ENCODE assay signal across 26 cellular contexts in genomic region chrX:97050413-97050812, GRCh38.
"Had no signal": no experiment of that assay in that cellular context is flagged by ENCODE, and none has a peak within 500 bp of the region (broad histone marks: within the 10 kb centered on the region; RNA-seq: fewer than 3 reads in every experiment).

No MANE protein-coding gene starts in this region.

- H3K4me3 ChIP-seq: breast epithelium, heart left ventricle, spleen, transverse colon had no signal

- H3K9ac ChIP-seq: parathyroid adenoma had no signal

- H3K4me1 ChIP-seq: breast epithelium, heart left ventricle, spleen, transverse colon had no signal

- H3K36me3 ChIP-seq: breast epithelium, heart left ventricle, spleen, transverse colon had no signal

- DNase-seq: activated CD4-positive, alpha-beta memory T cell treated with anti-CD3 and anti-CD28 coated beads for 36 hours; activated CD4-positive, alpha-beta T cell treated with anti-CD3 and anti-CD28 coated beads, Interleukin-2, amount 10 ng/mL, durations not matched to agents 24 days and 14 days; activated CD4-positive, CD25-positive, alpha-beta regulatory T cell treated with anti-CD3 and anti-CD28 coated beads, Interleukin-2, amount 50 U/mL, for 72 hours; activated CD8-positive, alpha-beta memory T cell treated with anti-CD3 and anti-CD28 coated beads, Interleukin-2, amount 50 U/mL, for 4 hours; activated gamma-delta T cell; activated naive CD4-positive, alpha-beta T cell treated with anti-CD3 and anti-CD28 coated beads, Interleukin-2, amount 10 ng/mL, durations not matched to agents 7 days and 5 days; activated naive CD8-positive, alpha-beta T cell treated with anti-CD3 and anti-CD28 coated beads, Interleukin-2, amount 10 ng/mL, durations not matched to agents 7 days and 5 days; activated T-cell treated with anti-CD3 and anti-CD28 coated beads, Interleukin-2, amount 50 U/mL, for 1 hour; central memory CD4-positive, alpha-beta T cell; foreskin fibroblast; heart left ventricle; hypothalamus; immature natural killer cell; kidney; left colon; mammary epithelial cell; naive thymus-derived CD4-positive, alpha-beta T cell; nucleus accumbens; right cardiac atrium; spleen; stimulated activated naive CD4-positive, alpha-beta T cell; T-helper 2 cell; transverse colon had no signal

- H3K27me3 ChIP-seq: breast epithelium, heart left ventricle, spleen, transverse colon had no signal

- ATAC-seq: heart left ventricle; left colon; naive thymus-derived CD4-positive, alpha-beta T cell; right cardiac atrium had no signal

- H3K79me2 ChIP-seq: parathyroid adenoma had no signal

- H3K9me3 ChIP-seq: breast epithelium, heart left ventricle, spleen, transverse colon had no signal

- H3K27ac ChIP-seq: breast epithelium, heart left ventricle, parathyroid adenoma, spleen, transverse colon had no signal

- FAIRE-seq: endothelial cell of umbilical vein had no signal

- H2AFZ ChIP-seq: parathyroid adenoma had no signal
